ENCODE assay signal across 10 cellular contexts in genomic region chr12:52871291-52871961, GRCh38. TPM values are rescaled to one million over a fixed set of nuclear protein-coding genes. Genes with fewer than 3 reads are reported as not detected.
DNase-seq lines count a peak whose midpoint lies in the region; ATAC-seq and TF ChIP-seq lines count a peak whose summit lies in the region.
"Had no signal": no experiment of that assay in that cellular context is flagged by ENCODE, and none has a peak within 500 bp of the region (broad histone marks: within the 10 kb centered on the region; RNA-seq: fewer than 3 reads in every experiment).

No MANE protein-coding gene starts in this region.

- no peak for TF ChIP-seq EP300 in upper lobe of left lung (IDR thresholded peaks at IDR 0.05)

- ATAC-seq in upper lobe of left lung (ENCODE audit: low FRiP score in 2 of 2) = peak in 1 of 2 donors; percentile 28
- ATAC-seq in HG03135 (IDR thresholded peaks at IDR 0.05; ENCODE audit: unreplicated experiment) = no peak

- H3K27me3 ChIP-seq in brain microvascular endothelial cell (replicated peaks) (no peaks in the 10 kb centered on the region), upper lobe of left lung (no peaks in the 10 kb centered on the region)

- peak overlapping the region; percentile 46 for H3K27ac ChIP-seq in brain microvascular endothelial cell
- peak overlapping the region; percentile 29 to 73 (median 50) for H3K27ac ChIP-seq in upper lobe of left lung
- H3K27ac ChIP-seq: cardiac muscle cell had no signal

- TF ChIP-seq CTCF in brain microvascular endothelial cell (IDR thresholded peaks at IDR 0.05; ENCODE audit: low read depth, low read length, missing control alignments) (no peak), upper lobe of left lung (IDR thresholded peaks at IDR 0.05) (no peak)

- H3K4me1 ChIP-seq in upper lobe of left lung = peaks cover 23 to 47% (median 35%) of the 10 kb centered on the region in 4 donors

- WGBS in upper lobe of left lung, 2 donors = 52 to 66% methylated on average over 6 to 8 of the region's 8 CpGs

- no peaks in the 10 kb centered on the region for H3K9me3 ChIP-seq in upper lobe of left lung

- H3K36me3 ChIP-seq in brain microvascular endothelial cell (replicated peaks) (no peaks in the 10 kb centered on the region), upper lobe of left lung (no peaks in the 10 kb centered on the region)
- H3K36me3 ChIP-seq: cardiac muscle cell had no signal

- DNase-seq in HS-5 (ENCODE audit: low read depth) = peak; percentile 69
- peak; percentile 58 for DNase-seq in brain microvascular endothelial cell
- peak; percentile 78 for DNase-seq in kidney glomerular epithelial cell (lab: John Stamatoyannopoulos, UW)
- no peak for DNase-seq in upper lobe of left lung
- DNase-seq in occipital lobe (lab: John Stamatoyannopoulos, UW) = no peak
- no peak for DNase-seq in SHP77 (lab: John Stamatoyannopoulos, UW)

- no peak for TF ChIP-seq POLR2A in upper lobe of left lung (IDR thresholded peaks at IDR 0.05)

- no peak overlapping the region for H3K4me3 ChIP-seq in brain microvascular endothelial cell (ENCODE audit: low read depth, low read length)
- no peak overlapping the region for H3K4me3 ChIP-seq in upper lobe of left lung
- H3K4me3 ChIP-seq: cardiac muscle cell had no signal

- in situ Hi-C loops in brain microvascular endothelial cell (cut with HindIII; ENCODE audit: low pct_ligation_motif_present, low sequenced_read_pairs) = loop anchor here (25.0 kb wide), 2 partner anchors 234 to 484 kb away; partner anchors contain the start of gene KRT84

RNA-seq across cellular contexts. Expression of gene KRT78, which starts 22.6 kb away (rescaled TPM):
- total RNA-seq in upper lobe of left lung (under 1 TPM in 2 of 6 donors, not detected in 4; 0.13 to 0.30 TPM), occipital lobe (1.9 TPM)
- total RNA-seq: cardiac muscle cell; skeletal muscle tissue; T-helper 2 cell treated with Interferon-gamma antibody and Interleukin-4, amounts not matched to agents 100 ng/mL and 5 ng/mL, for 36 hours had no signal

RNA-seq across cellular contexts. Expression of gene KRT8, which starts 33.5 kb away (rescaled TPM):
- 1,000 to 10,000 TPM in 1 of 6 donors, 100 to 1,000 TPM in 4, 10 to 100 TPM in 1; 90.1 to 1,458 (median 358) TPM for total RNA-seq in upper lobe of left lung
- total RNA-seq in occipital lobe = not detected

RNA-seq across cellular contexts. Expression of gene KRT79, which starts 37.3 kb away (rescaled TPM):
- 1 to 10 TPM in 3 of 6 donors, under 1 TPM in 1, not detected in 2; 0.30 to 8.9 (median 1.3) TPM for total RNA-seq in upper lobe of left lung
- total RNA-seq in occipital lobe = not detected
- total RNA-seq: cardiac muscle cell; T-helper 2 cell treated with Interferon-gamma antibody and Interleukin-4, amounts not matched to agents 100 ng/mL and 5 ng/mL, for 36 hours had no signal

RNA-seq across cellular contexts. Expression of gene KRT4, which starts 57.5 kb away (rescaled TPM):
- total RNA-seq in upper lobe of left lung = 10 to 100 TPM in 4 of 6 donors, 1 to 10 TPM in 2; 2.1 to 36.1 (median 15.1) TPM
- total RNA-seq in occipital lobe = 0.94 TPM
- total RNA-seq: cardiac muscle cell; skeletal muscle tissue; T-helper 2 cell treated with Interferon-gamma antibody and Interleukin-4, amounts not matched to agents 100 ng/mL and 5 ng/mL, for 36 hours had no signal

Comparison
In these comparisons a context has a peak if more than half of its experiments do, and no peak if none do; other contexts are left out.
1. DNase-seq: peak in HS-5 (single experiment), brain microvascular endothelial cell (single experiment) and kidney glomerular epithelial cell (single experiment); none in upper lobe of left lung (0 of 2), occipital lobe (single experiment) and SHP77 (0 of 2).
2. RNA of gene KRT8, which starts 33.5 kb away (total RNA-seq): 90.1 to 1,458 TPM in upper lobe of left lung; not detected in occipital lobe (single experiment); every median in the first group is over 10 times any median in the second.